ENCODE assay signal across 8 cellular contexts in the genomic region with DNA sequence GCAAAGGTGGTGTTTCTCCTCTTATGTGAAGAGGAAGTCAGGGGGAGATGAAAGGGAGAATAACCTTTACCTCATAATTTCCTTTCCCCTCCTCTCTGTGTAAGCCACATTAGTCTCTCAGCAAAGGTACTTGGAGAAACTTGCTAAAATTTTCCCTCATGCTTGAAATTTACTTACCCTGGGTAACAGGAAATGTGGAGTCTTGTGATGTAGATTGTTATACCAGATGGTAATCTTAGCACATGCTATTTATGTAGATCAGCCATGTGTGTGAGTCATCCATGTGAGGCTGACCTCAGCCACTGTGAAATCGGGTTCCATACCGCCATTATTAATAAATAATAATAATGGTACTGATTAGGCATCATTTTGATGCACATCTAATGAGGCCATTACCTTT.
DNase-seq lines count a peak whose midpoint lies in the region; ATAC-seq and TF ChIP-seq lines count a peak whose summit lies in the region.

No MANE protein-coding gene starts in this region.

- intact Hi-C loops in left ventricle myocardium superior (cut with micrococcal nuclease) = no loop called here
- intact Hi-C loops in Right ventricle myocardium inferior (cut with DNase I) = no loop called here

- no peak for TF ChIP-seq CTCF in brain (conservative IDR thresholded peaks at IDR 0.05)

- H3K27me3 Mint-ChIP-seq in brain = no peaks in the 10 kb centered on the region

- peak overlapping the region in 3 of 5 experiments; percentile 18 to 66 (median 59) for H3K27ac Mint-ChIP-seq in brain

- H3K36me3 Mint-ChIP-seq in brain = no peaks in the 10 kb centered on the region

- no peaks in the 10 kb centered on the region for H3K9me3 Mint-ChIP-seq in brain

- ATAC-seq in left ventricle myocardium superior (peak; percentile 22), Right ventricle myocardium inferior (no peak), HG03520 (IDR thresholded peaks at IDR 0.05; ENCODE audit: unreplicated experiment) (peak; percentile 57), HG02623 (IDR thresholded peaks at IDR 0.05; ENCODE audit: unreplicated experiment) (no peak)

- no peak for DNase-seq in left ventricle myocardium superior
- no peak for DNase-seq in Right ventricle myocardium inferior (ENCODE audit: missing footprints)
- DNase-seq in NK-92 (lab: John Stamatoyannopoulos, UW; ENCODE audit: unreplicated experiment) = no peak
- no peak for DNase-seq in GOT3 (lab: John Stamatoyannopoulos, UW)
- no peak for DNase-seq in kidney glomerular epithelial cell (lab: John Stamatoyannopoulos, UW)

- peaks cover 30% of the 10 kb centered on the region for H3K4me1 Mint-ChIP-seq in brain

- H3K4me3 Mint-ChIP-seq in brain = no peak overlapping the region

Comparison
In these comparisons a context has a peak if more than half of its experiments do, and no peak if none do; other contexts are left out.
1. ATAC-seq: peak in left ventricle myocardium superior (single experiment) and HG03520 (single experiment); none in Right ventricle myocardium inferior (single experiment) and HG02623 (single experiment).